7 cellular contexts compared by ENCODE assay signal in genomic region chr10:69089638-69090599, GRCh38. TPM values are rescaled to one million over a fixed set of nuclear protein-coding genes. Genes with fewer than 3 reads are reported as not detected.
DNase-seq lines count a peak whose midpoint lies in the region; ATAC-seq and TF ChIP-seq lines count a peak whose summit lies in the region.

No MANE protein-coding gene starts in this region.

- peak; percentile 36 for ATAC-seq in GM19455 (IDR thresholded peaks at IDR 0.05; ENCODE audit: unreplicated experiment)
- peak; percentile 74 for ATAC-seq in activated T-helper 17 cell treated with anti-CD3 and anti-CD28 coated beads, Interleukin-2, amount 50 U/mL, for 72 hours (replicated peaks)
- ATAC-seq in left colon = peak; percentile 37

- no peaks in the 10 kb centered on the region for H3K27me3 Mint-ChIP-seq in activated T-helper 17 cell treated with anti-CD3 and anti-CD28 coated beads, Interleukin-2, amount 50 U/mL, for 72 hours

- TF ChIP-seq POLR2A in NB4 (IDR thresholded peaks at IDR 0.05; ENCODE audit: extremely low read depth, insufficient read length) = peak; percentile 23

- peaks cover 36% of the 10 kb centered on the region for H3K4me1 Mint-ChIP-seq in activated T-helper 17 cell treated with anti-CD3 and anti-CD28 coated beads, Interleukin-2, amount 50 U/mL, for 72 hours

- peaks cover 88% of the 10 kb centered on the region for H3K36me3 Mint-ChIP-seq in activated T-helper 17 cell treated with anti-CD3 and anti-CD28 coated beads, Interleukin-2, amount 50 U/mL, for 72 hours (ENCODE audit: low read depth)

- H3K4me3 Mint-ChIP-seq in activated T-helper 17 cell treated with anti-CD3 and anti-CD28 coated beads, Interleukin-2, amount 50 U/mL, for 72 hours = peak overlapping the region; percentile 82

- intact Hi-C loops in left colon (cut with DNase I, micrococcal nuclease) = loop anchor here (10.0 kb wide), 1 partner anchor 85 kb away; no protein-coding TSS in a partner anchor

- H3K9me3 Mint-ChIP-seq in activated T-helper 17 cell treated with anti-CD3 and anti-CD28 coated beads, Interleukin-2, amount 50 U/mL, for 72 hours = no peaks in the 10 kb centered on the region

- DNase-seq in NB4 (ENCODE audit: low read depth) = peak; percentile 83
- peak; percentile 30 to 42 for DNase-seq in left colon
- peak; percentile 52 to 83 for DNase-seq in stimulated activated CD8-positive, alpha-beta memory T cell treated with anti-CD3 and anti-CD28 coated beads, Interleukin-7, amount 100 ng/mL, for 48 hours (ENCODE audit: extremely low read depth in 1 of 2, low read depth in 1 of 2)
- no peak for DNase-seq in NCI-H446 treated with DMSO at 0.1 percent for 48 hours (lab: John Stamatoyannopoulos, UW)
- DNase-seq in HPDE6-E6E7 (ENCODE audit: extremely low spot score) = no peak

- peak overlapping the region; percentile 99 for H3K27ac Mint-ChIP-seq in activated T-helper 17 cell treated with anti-CD3 and anti-CD28 coated beads, Interleukin-2, amount 50 U/mL, for 72 hours

- H3K4me3 ChIP-seq in NB4 (ENCODE audit: low read depth, low read length) = peak overlapping the region; percentile 93

- TF ChIP-seq CTCF in NB4 (IDR thresholded peaks at IDR 0.05; ENCODE audit: low read depth, low read length) = no peak

RNA-seq across cellular contexts. Expression of gene SRGN, which starts 2.0 kb away (rescaled TPM):
- 100 to 1,000 TPM; 310 to 773 TPM for total RNA-seq in activated T-helper 17 cell treated with anti-CD3 and anti-CD28 coated beads, Interleukin-2, amount 50 U/mL, for 72 hours
- 10 to 100 TPM; 19.5 to 38.0 TPM for total RNA-seq in left colon

RNA-seq across cellular contexts. Expression of gene VPS26A, which starts 34.1 kb away (rescaled TPM):
- total RNA-seq in activated T-helper 17 cell treated with anti-CD3 and anti-CD28 coated beads, Interleukin-2, amount 50 U/mL, for 72 hours = 10 to 100 TPM; 43.7 to 56.9 TPM
- 10 to 100 TPM; 58.3 to 67.6 TPM for total RNA-seq in left colon

Comparison
In these comparisons a context has a peak if more than half of its experiments do, and no peak if none do; other contexts are left out.
1. DNase-seq: peak in NB4 (single experiment), left colon (2 of 2) and stimulated activated CD8-positive, alpha-beta memory T cell treated with anti-CD3 and anti-CD28 coated beads, Interleukin-7, amount 100 ng/mL, for 48 hours (2 of 2); none in NCI-H446 treated with DMSO at 0.1 percent for 48 hours (single experiment) and HPDE6-E6E7 (single experiment).
2. RNA of gene SRGN, which starts 2.0 kb away (total RNA-seq): 310 to 773 TPM in activated T-helper 17 cell treated with anti-CD3 and anti-CD28 coated beads, Interleukin-2, amount 50 U/mL, for 72 hours; 19.5 to 38.0 TPM in left colon; every median in the first group is over 4 times any median in the second.
3. Peak in every context shown above with its lines, with median percentiles within 50 percentile points of each other: ATAC-seq.